1 cellular context compared by ENCODE assay signal in genomic region chr5:62942384-62942783, GRCh38.
TF ChIP-seq lines count a peak whose summit lies in the region.

No MANE protein-coding gene starts in this region.

TF ChIP-seq in SK-N-SH, 30 proteins besides CTCF, POLR2A, EP300 and RAD21 (continued from another document):
- TF ChIP-seq SIN3A (IDR thresholded peaks at IDR 0.05; ENCODE audit: borderline replicate concordance, low read depth, low read length) (no peak), MEF2A (IDR thresholded peaks at IDR 0.05; ENCODE audit: borderline replicate concordance, low read depth) (no peak), NRF1 (IDR thresholded peaks at IDR 0.05; ENCODE audit: low read depth, low read length) (no peak), TCF12 (IDR thresholded peaks at IDR 0.05) (no peak), EZH2phosphoT487 (IDR thresholded peaks at IDR 0.05; ENCODE audit: borderline replicate concordance, low read depth) (no peak)
TF ChIP-seq in SK-N-SH: peak in this region for 0.
